13 cellular contexts compared by ENCODE assay signal in genomic region chr1:225378880-225379279, GRCh38. TPM values are rescaled to one million over a fixed set of nuclear protein-coding genes. Genes with fewer than 3 reads are reported as not detected.
DNase-seq lines count a peak whose midpoint lies in the region; ATAC-seq and TF ChIP-seq lines count a peak whose summit lies in the region.
"Had no signal": no experiment of that assay in that cellular context is flagged by ENCODE, and none has a peak within 500 bp of the region (broad histone marks: within the 10 kb centered on the region; RNA-seq: fewer than 3 reads in every experiment).

No MANE protein-coding gene starts in this region.

- H3K9ac ChIP-seq in neuronal stem cell (ENCODE audit: low read depth, low read length, poor library complexity), result no peak overlapping the region

- POLR2A ChIA-PET in T-cell (lab: Charles Lee), result no interaction called here

- H3K23ac ChIP-seq in neuronal stem cell (ENCODE audit: low read depth, low read length, poor library complexity), result no peak overlapping the region

- H4K8ac ChIP-seq in neuronal stem cell (ENCODE audit: low read depth, low read length), result no peak overlapping the region

- H2BK15ac ChIP-seq in neuronal stem cell (ENCODE audit: low read length), result no peak overlapping the region

- WGBS in neuronal stem cell (ENCODE audit: extremely low coverage in 2 of 2, insufficient read length in 2 of 2, insufficient replicate concordance in 1 of 2), 2 donors, result no CpG with 5 or more reads among the region's 10 CpGs

- H2BK120ac ChIP-seq in neuronal stem cell (ENCODE audit: low read depth, low read length), result no peak overlapping the region

- H3K27ac ChIP-seq in neuronal stem cell (replicated peaks; ENCODE audit: low read length), result no peak overlapping the region
- H3K27ac ChIP-seq: 22Rv1, sigmoid colon had no signal

- H3K4me3 ChIP-seq in fibroblast of mammary gland (ENCODE audit: control insufficient read depth, low read depth, low read length), result no peak overlapping the region
- no peak overlapping the region for H3K4me3 ChIP-seq in neuronal stem cell (ENCODE audit: low read length in 2 of 2)
- H3K4me3 ChIP-seq: sigmoid colon had no signal

- no peaks in the 10 kb centered on the region for H3K79me1 ChIP-seq in neuronal stem cell (ENCODE audit: low read depth, low read length)

- H2BK5ac ChIP-seq in neuronal stem cell (ENCODE audit: low read length), result no peak overlapping the region

- no peak overlapping the region for H3K14ac ChIP-seq in neuronal stem cell (ENCODE audit: low read length)

- H3K27me3 ChIP-seq in neuronal stem cell (ENCODE audit: control insufficient read depth in 3 of 3, insufficient read depth in 3 of 3, low read depth in 1 of 3, low read length in 3 of 3), result no peaks in the 10 kb centered on the region
- H3K27me3 ChIP-seq: sigmoid colon had no signal

- H3K36me3 ChIP-seq in neuronal stem cell (replicated peaks in 1 of 2; ENCODE audit: control insufficient read depth in 2 of 2, insufficient read depth in 2 of 2, low read length in 2 of 2), result no peaks in the 10 kb centered on the region
- H3K36me3 ChIP-seq: sigmoid colon had no signal

- H3K4me1 Mint-ChIP-seq in T-cell, result peaks cover 0 to 4% (median 0%) of the 10 kb centered on the region in 3 donors

- no peak overlapping the region for H4K91ac ChIP-seq in neuronal stem cell (ENCODE audit: low read depth, low read length, poor library complexity)

- H3K27ac Mint-ChIP-seq in T-cell, result no peak overlapping the region
- H3K27ac Mint-ChIP-seq: activated CD8-positive, alpha-beta T cell treated with anti-CD3 and anti-CD28 coated beads for 36 hours had no signal

- no peak overlapping the region for H2BK12ac ChIP-seq in neuronal stem cell (ENCODE audit: low read length)

- H3K4me3 Mint-ChIP-seq in T-cell, result no peak overlapping the region
- H3K4me3 Mint-ChIP-seq: activated CD8-positive, alpha-beta T cell treated with anti-CD3 and anti-CD28 coated beads for 36 hours had no signal

- H3K18ac ChIP-seq in neuronal stem cell (ENCODE audit: low read length), result no peak overlapping the region

- DNase-seq in DMS53 (lab: John Stamatoyannopoulos, UW) (peak; percentile 14), DMS53 treated with DMSO at 0.1 percent for 48 hours (lab: John Stamatoyannopoulos, UW; ENCODE audit: unreplicated experiment) (no peak), NCI-H2107 (lab: John Stamatoyannopoulos, UW) (peak; percentile 56), fibroblast of mammary gland (ENCODE audit: low read depth) (peak; percentile 64), neuronal stem cell (ENCODE audit: low spot score) (peak; percentile 4), T-cell (no peak), NCI-H226 (no peak)
- DNase-seq in effector CD4-positive, alpha-beta T cell, result no peak
- DNase-seq: activated CD8-positive, alpha-beta T cell treated with anti-CD3 and anti-CD28 coated beads for 36 hours; NCI-H446; sigmoid colon; T-helper 1 cell had no signal

- H3K9me3 Mint-ChIP-seq in T-cell, result no peaks in the 10 kb centered on the region
- H3K9me3 Mint-ChIP-seq: activated CD8-positive, alpha-beta T cell treated with anti-CD3 and anti-CD28 coated beads for 36 hours had no signal

- H3K4me2 ChIP-seq in neuronal stem cell (ENCODE audit: insufficient read depth, low read length, poor library complexity, severe bottlenecking), result no peak overlapping the region

- H3K4ac ChIP-seq in neuronal stem cell (ENCODE audit: low read length), result no peak overlapping the region

- CTCF ChIA-PET in T-cell (lab: Charles Lee), result no interaction called here

- peaks cover 10% of the 10 kb centered on the region for H3K36me3 Mint-ChIP-seq in T-cell

- no peaks in the 10 kb centered on the region for H3K27me3 Mint-ChIP-seq in T-cell
- H3K27me3 Mint-ChIP-seq: activated CD8-positive, alpha-beta T cell treated with anti-CD3 and anti-CD28 coated beads for 36 hours had no signal

- peaks cover 0 to 2% of the 10 kb centered on the region in 2 donors for H3K4me1 ChIP-seq in neuronal stem cell (ENCODE audit: control insufficient read depth in 2 of 2, insufficient read depth in 1 of 2, low read depth in 1 of 2, low read length in 2 of 2)
- H3K4me1 ChIP-seq: sigmoid colon had no signal

- no peaks in the 10 kb centered on the region for H3K9me3 ChIP-seq in neuronal stem cell (replicated peaks in 1 of 2; ENCODE audit: control insufficient read depth in 2 of 2, insufficient read depth in 1 of 2, low read depth in 1 of 2, low read length in 2 of 2)
- H3K9me3 ChIP-seq: sigmoid colon had no signal

- no peak for ATAC-seq in T-cell (replicated peaks in 1 of 4)
- ATAC-seq: activated CD8-positive, alpha-beta T cell treated with anti-CD3 and anti-CD28 coated beads for 36 hours had no signal

- H2AFZ ChIP-seq in neuronal stem cell (ENCODE audit: low read length), result no peak overlapping the region

- no peak for TF ChIP-seq CTCF in fibroblast of mammary gland (conservative IDR thresholded peaks at IDR 0.05; ENCODE audit: control insufficient read depth, insufficient read depth, low read depth, low read length)

- no peak overlapping the region for H2AK5ac ChIP-seq in neuronal stem cell (ENCODE audit: low read depth, low read length)

RNA-seq across cellular contexts. Expression of gene LBR, which starts 49.0 kb away (rescaled TPM):
- polyA plus RNA-seq in neuronal stem cell (2013, experiment 1 of 2), result 82.5 TPM
- 83.8 TPM for polyA plus RNA-seq in neuronal stem cell (2013, experiment 2 of 2)
- total RNA-seq in T-cell, result 100 to 1,000 TPM; 105 to 142 (median 118) TPM

Comparison
In these comparisons a context has a peak if more than half of its experiments do, and no peak if none do; other contexts are left out.
1. DNase-seq: peak in DMS53 (single experiment), NCI-H2107 (single experiment), fibroblast of mammary gland (single experiment) and neuronal stem cell (single experiment); none in DMS53 treated with DMSO at 0.1 percent for 48 hours (single experiment), T-cell (0 of 34), effector CD4-positive, alpha-beta T cell (single experiment) and NCI-H226 (single experiment).